18 cellular contexts compared by ENCODE assay signal in genomic region chr6:142934599-142934998, GRCh38. TPM values are rescaled to one million over a fixed set of nuclear protein-coding genes. Genes with fewer than 3 reads are reported as not detected.
A peak's percentile ranks its signal among the peaks of the same experiment; 100 is the strongest.
DNase-seq lines count a peak whose midpoint lies in the region; ATAC-seq, FAIRE-seq and TF ChIP-seq lines count a peak whose summit lies in the region.
"Had no signal": no experiment of that assay in that cellular context is flagged by ENCODE, and none has a peak within 500 bp of the region (broad histone marks: within the 10 kb centered on the region; RNA-seq: fewer than 3 reads in every experiment).

No MANE protein-coding gene starts in this region.

- H3K9ac ChIP-seq in BLaER1 (peak overlapping the region; percentile 75), GM12878 (ENCODE audit: control insufficient read depth, insufficient read depth, low read length) (peak overlapping the region; percentile 1; the same call in 1 of the 2 replicates)

- intact Hi-C loops in GM12878 (cut with micrococcal nuclease; ENCODE audit: unreplicated experiment) = loop anchor here (5.0 kb wide), 1 partner anchor 242 kb away; no protein-coding TSS in a partner anchor

- H3K27me3 ChIP-seq in BLaER1 (no peaks in the 10 kb centered on the region), GM12878 (replicated peaks in 1 of 2; ENCODE audit: control insufficient read depth in 2 of 2, insufficient read depth in 2 of 2, low read length in 1 of 2) (no peaks in the 10 kb centered on the region)

- H3K9me3 ChIP-seq in BLaER1 = no peaks in the 10 kb centered on the region
- H3K9me3 ChIP-seq in GM12878 (replicated peaks; ENCODE audit: control insufficient read depth, insufficient read depth, low read length) = peaks cover 3% of the 10 kb centered on the region

- DNase-seq in NAMALWA (ENCODE audit: low spot score) = peak; percentile 39
- no peak for DNase-seq in GM12878 (ENCODE audit: low read depth, low spot score)
- no peak for DNase-seq in NCI-H1436 (lab: John Stamatoyannopoulos, UW)
- DNase-seq: AML-193, amygdala, mesendoderm, NCI-H2029 treated with DMSO at 0.1 percent for 48 hours, NCI-H524, nucleus accumbens, OCI-M1 had no signal

- SMC1A ChIA-PET in GM12878 (lab: Charles Lee; ENCODE audit: uncharacterized antibody, unreplicated experiment) = interaction anchor here (0.8 to 11.3 kb wide), 15 partner anchors 8 to 154 kb away, joined by 3 to 75 read pairs (median 5); no protein-coding TSS in a partner anchor

- H3K79me2 ChIP-seq in GM12878 (ENCODE audit: control insufficient read depth, insufficient read depth, low read length) = peaks cover 98% of the 10 kb centered on the region

- no peak for TF ChIP-seq POLR2A in GM12878 (IDR thresholded peaks at IDR 0.05; ENCODE audit: low read depth, low read length)

- H3K4me2 ChIP-seq in BLaER1 (peak overlapping the region; percentile 94), GM12878 (ENCODE audit: control insufficient read depth, insufficient read depth) (peak overlapping the region; percentile 88)

- no peak for TF ChIP-seq EP300 in GM12878 (IDR thresholded peaks at IDR 0.05; ENCODE audit: borderline replicate concordance in 1 of 2, control insufficient read depth in 1 of 2, low read depth in 2 of 2, low read length in 2 of 2)

- 0 out of 2 replicates have a peak, but pooled peaks cover 7% of the 10 kb centered on the region for H3K36me3 ChIP-seq in BLaER1
- H3K36me3 ChIP-seq in GM12878 (ENCODE audit: control insufficient read depth in 2 of 2, insufficient read depth in 2 of 2, low read length in 1 of 2) = no peaks in the 10 kb centered on the region

- no peak overlapping the region for H2AFZ ChIP-seq in GM12878 (ENCODE audit: control insufficient read depth, low read depth, low read length)

- POLR2A ChIA-PET in GM12878 (lab: Charles Lee) = interaction anchor here (1.0 to 2.3 kb wide), 7 partner anchors 8 to 32 kb away, joined by 3 to 9 read pairs (median 4); no protein-coding TSS in a partner anchor

- BruUV-seq in GM12878 (replicated peaks; lab: Mats Ljungman, UMichigan) = no TSS peak

- H3K4me1 ChIP-seq in BLaER1 (peaks cover 100% of the 10 kb centered on the region), GM12878 (ENCODE audit: control insufficient read depth, insufficient read depth, low read length) (peaks cover 32% of the 10 kb centered on the region)

- peak overlapping the region; percentile 89 for H3K27ac ChIP-seq in BLaER1
- H3K27ac ChIP-seq in GM12878 (ENCODE audit: control insufficient read depth, insufficient read depth) = peak overlapping the region; percentile 59
- H3K27ac ChIP-seq: epithelial cell of prostate had no signal

- CTCF ChIA-PET in GM12878 (lab: Yijun Ruan, JAX) = interaction anchor here (0.6 to 3.2 kb wide), 3 partner anchors 7 to 29 kb away, joined by 3 to 15 read pairs (median 3); no protein-coding TSS in a partner anchor

- no peak for TF ChIP-seq CTCF in GM12878 (IDR thresholded peaks at IDR 0.05 in 2 of 3, conservative IDR thresholded peaks at IDR 0.05 in 1 of 3; ENCODE audit: control insufficient read depth in 2 of 3, extremely low read depth in 1 of 3, insufficient read depth in 1 of 3, low read depth in 3 of 3, low read length in 3 of 3)

- WGBS in GM12878 (ENCODE audit: insufficient coverage, insufficient replicate concordance, low lambda C conversion rate, missing lambda C conversion rate) = 43% methylated on average over 3 of the region's 3 CpGs

- H3K4me3 ChIP-seq in BLaER1 (peak overlapping the region; percentile 48), GM08714 (ENCODE audit: low read length) (peak overlapping the region; percentile 4; the same call in 1 of the 2 replicates), GM12878 (peak overlapping the region; percentile 5; the same call in 1 of the 2 replicates)

- RAD21 ChIA-PET in GM12878 (lab: Charles Lee; ENCODE audit: unreplicated experiment) = interaction anchor here (0.5 to 2.1 kb wide), 12 partner anchors 11 to 241 kb away, joined by 3 to 9 read pairs (median 4); no protein-coding TSS in a partner anchor

- peak; percentile 20 for ATAC-seq in GM12878
- no peak for ATAC-seq in GM19467 (IDR thresholded peaks at IDR 0.05; ENCODE audit: unreplicated experiment)
- ATAC-seq in HG03097 (IDR thresholded peaks at IDR 0.05; ENCODE audit: low FRiP score, unreplicated experiment) = no peak
- ATAC-seq in HG03175 (IDR thresholded peaks at IDR 0.05; ENCODE audit: unreplicated experiment) = no peak
- ATAC-seq: HCT116 had no signal

- FAIRE-seq in GM12878 (lab: Jason Lieb, UNC) = peak; percentile 68
- FAIRE-seq: keratinocyte had no signal

- H4K20me1 ChIP-seq in BLaER1 (no peaks in the 10 kb centered on the region; the same call in 1 of the 2 replicates), GM12878 (ENCODE audit: control insufficient read depth, insufficient read depth) (no peaks in the 10 kb centered on the region)

- TF ChIP-seq RAD21 in GM12878 (IDR thresholded peaks at IDR 0.05; ENCODE audit: insufficient read depth, low read depth, low read length) = 0 out of 2 replicates have a peak, but pooled peaks have one; percentile 1

- in situ Hi-C loops in GM12878 (cut with MboI) = no loop called here

TF ChIP-seq in GM12878, 131 proteins besides CTCF, POLR2A, EP300 and RAD21 (continues in another document):
- 0 out of 2 replicates have a peak, but pooled peaks have one; percentile 15 for TF ChIP-seq DPF2 (IDR thresholded peaks at IDR 0.05)
- TF ChIP-seq HCFC1 (IDR thresholded peaks at IDR 0.05; ENCODE audit: low read length) = no peak
- no peak for TF ChIP-seq PAX8 (IDR thresholded peaks at IDR 0.05)
- 0 out of 2 replicates have a peak, but pooled peaks have one; percentile 21 for TF ChIP-seq RUNX3 (IDR thresholded peaks at IDR 0.05; ENCODE audit: low read length)
- no peak for TF ChIP-seq PBX3 (IDR thresholded peaks at IDR 0.05; ENCODE audit: insufficient replicate concordance, low read depth, low read length)
- TF ChIP-seq TARDBP (IDR thresholded peaks at IDR 0.05; ENCODE audit: borderline replicate concordance) = no peak
- TF ChIP-seq TCF7 (IDR thresholded peaks at IDR 0.05; ENCODE audit: borderline replicate concordance) = no peak
- TF ChIP-seq CHD2 (IDR thresholded peaks at IDR 0.05; ENCODE audit: borderline replicate concordance, low read depth, low read length) = no peak
- no peak for TF ChIP-seq RBBP5 (conservative IDR thresholded peaks at IDR 0.05)
- no peak for TF ChIP-seq CBX5 (IDR thresholded peaks at IDR 0.05; ENCODE audit: low read depth)
- peak in 1 of 2 experiments; percentile 45; a peak in 1 of 4 replicates for TF ChIP-seq IKZF2 (IDR thresholded peaks at IDR 0.05)
- peak; percentile 46 for TF ChIP-seq MEF2B (IDR thresholded peaks at IDR 0.05; ENCODE audit: partially characterized antibody, poor library complexity, severe bottlenecking)
- no peak for TF ChIP-seq E2F8 (IDR thresholded peaks at IDR 0.05; ENCODE audit: low read depth, partially characterized antibody)
- no peak for TF ChIP-seq SMC3 (IDR thresholded peaks at IDR 0.05; ENCODE audit: borderline replicate concordance, low read length)
- no peak for TF ChIP-seq HDAC6 (IDR thresholded peaks at IDR 0.05; ENCODE audit: unreplicated experiment)
- TF ChIP-seq POU2F2 (IDR thresholded peaks at IDR 0.05; ENCODE audit: borderline replicate concordance, low read depth, low read length) = peak; percentile 64; the same call in 2 of the 3 replicates

RNA-seq across cellular contexts. Expression of gene HIVEP2, which starts 10.4 kb away (rescaled TPM):
- 139 and 140 TPM in 2 replicates for total RNA-seq in GM12878 (2013; cell fraction: nucleolus; rRNA removed)
- 11.6 and 14.7 TPM in 2 replicates for total RNA-seq in GM12878 (2014; rRNA removed)
- total RNA-seq in GM12878 (2014; rRNA removed; fragmentation: Illumina TruSeq; extraction: Trizol) = 15.5 and 15.9 TPM in 2 replicates
- 15.7 and 18.2 TPM in 2 replicates for total RNA-seq in GM12878 (2021)
- polyA plus RNA-seq in GM12878 (2011; ENCODE audit: low read depth) = 5.6 TPM
- 13.2 and 14.4 TPM in 2 replicates for polyA plus RNA-seq in GM12878 (2011; rRNA removed)
- polyA plus RNA-seq in GM12878 (2011; cell fraction: cytosol; rRNA removed) = 13.0 and 14.7 TPM in 2 replicates
- 24.2 and 25.1 TPM in 2 replicates for polyA plus RNA-seq in GM12878 (2011; cell fraction: nucleus; rRNA removed)
- polyA plus RNA-seq in GM12878 (2012) = 6.4 and 10.4 TPM in 2 replicates
- 13.6 and 16.5 TPM in 2 replicates for polyA plus RNA-seq in GM12878 (2014; fragmentation: Illumina TruSeq; extraction: Trizol)
- 1 to 10 TPM; 1.2 to 1.6 TPM for polyA plus RNA-seq in GM12878 (2014; fragmentation: Nextera tagmentation; extraction: Ambion mirVana)
- polyA plus RNA-seq in GM12878 (2014; rRNA removed) = 8.8 TPM in 2 replicates
- polyA plus RNA-seq in GM12878 (2016; fragmentation: Nextera tagmentation; extraction: Ambion mirVana) = 1 to 10 TPM; 4.4 to 5.0 TPM
- 47.2 and 50.2 TPM in 2 replicates for polyA minus RNA-seq in GM12878 (2011; rRNA and poly(A)+ RNA removed)
- 13.0 and 14.1 TPM in 2 replicates for polyA minus RNA-seq in GM12878 (2011; cell fraction: cytosol; rRNA and poly(A)+ RNA removed)
- 22.6 and 29.6 TPM in 2 replicates for polyA minus RNA-seq in GM12878 (2011; cell fraction: nucleus; rRNA and poly(A)+ RNA removed)
